In the genomic region with DNA sequence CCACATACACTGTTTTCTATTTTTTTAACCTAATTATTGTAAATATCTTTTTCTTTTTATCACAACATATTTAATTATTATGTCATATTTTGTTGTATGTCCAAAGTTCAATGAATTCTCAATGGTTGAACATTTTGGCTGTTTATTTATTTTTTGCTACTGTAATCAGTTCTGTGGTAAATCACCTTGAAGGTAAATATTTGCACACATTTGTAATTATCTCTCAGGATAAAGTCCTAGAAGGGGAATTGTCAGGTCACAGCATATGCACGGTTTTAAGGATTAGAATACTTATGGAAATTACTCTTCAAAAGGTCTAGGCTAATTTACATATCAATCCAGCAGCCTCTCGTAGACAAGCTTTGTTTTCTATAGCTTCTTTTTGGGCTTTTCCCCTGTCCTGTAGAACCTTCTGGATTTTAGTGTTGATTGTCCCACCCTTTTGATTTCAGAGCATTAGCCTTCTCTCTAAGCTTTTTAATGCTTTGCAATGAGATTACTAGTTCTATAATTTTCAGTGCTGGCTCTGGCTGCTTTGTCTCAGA, we compare ENCODE assay signal across 16 cellular contexts.
DNase-seq lines count a peak whose midpoint lies in the region; ATAC-seq and TF ChIP-seq lines count a peak whose summit lies in the region.
"Had no signal": no experiment of that assay in that cellular context is flagged by ENCODE, and none has a peak within 500 bp of the region (broad histone marks: within the 10 kb centered on the region; RNA-seq: fewer than 3 reads in every experiment).

No MANE protein-coding gene starts in this region.

- H3K9me3 Mint-ChIP-seq in nephron progenitor cell (peaks cover 42% of the 10 kb centered on the region), endodermal cell (peaks cover 20% of the 10 kb centered on the region)

- H3K4me1 Mint-ChIP-seq in nephron progenitor cell (peaks cover 47% of the 10 kb centered on the region), endodermal cell (peaks cover 13% of the 10 kb centered on the region)

- no peaks in the 10 kb centered on the region for H3K36me3 ChIP-seq in DND-41 (ENCODE audit: insufficient read depth, low read length)
- H3K36me3 ChIP-seq in SU-DHL-6 (ENCODE audit: low read length), result peaks cover 4% of the 10 kb centered on the region; the same call in 1 of the 2 replicates
- no peaks in the 10 kb centered on the region for H3K36me3 ChIP-seq in endodermal cell (ENCODE audit: control insufficient read depth, insufficient read depth, low read length)

- 21 to 38% methylated on average over 2 of the region's 2 CpGs for WGBS in endodermal cell (ENCODE audit: insufficient coverage in 1 of 2, insufficient read length in 1 of 2), 2 experiments

- no peaks in the 10 kb centered on the region for H4K20me1 ChIP-seq in DND-41 (ENCODE audit: insufficient read depth, low read length)
- H4K20me1 ChIP-seq in SU-DHL-6 (ENCODE audit: low read depth, low read length), result no peaks in the 10 kb centered on the region

- peak overlapping the region; percentile 34 for H2AFZ ChIP-seq in DND-41 (ENCODE audit: low read depth, low read length)
- peak overlapping the region; percentile 49 for H2AFZ ChIP-seq in SU-DHL-6 (ENCODE audit: low read depth, low read length, severe bottlenecking)

- H3K4me3 ChIP-seq in DND-41 (ENCODE audit: low read depth in 1 of 2, low read length in 2 of 2), result peak overlapping the region in 1 of 2 experiments; percentile 27; a peak in 2 of 4 replicates
- H3K4me3 ChIP-seq in SU-DHL-6 (ENCODE audit: insufficient read depth, low read length, poor library complexity, severe bottlenecking), result peak overlapping the region; percentile 2
- H3K4me3 ChIP-seq in endodermal cell (ENCODE audit: low read length), result no peak overlapping the region

- H3K4me3 Mint-ChIP-seq in nephron progenitor cell (peak overlapping the region; percentile 45), endodermal cell (no peak overlapping the region)
- H3K4me3 Mint-ChIP-seq: CD4-positive, CD25-positive, alpha-beta regulatory T cell had no signal

- peak overlapping the region; percentile 59 for H3K4me2 ChIP-seq in DND-41 (ENCODE audit: insufficient read depth, low read length)
- H3K4me2 ChIP-seq in SU-DHL-6 (ENCODE audit: low read depth, low read length, poor library complexity, severe bottlenecking), result peak overlapping the region; percentile 54

- no peaks in the 10 kb centered on the region for H3F3A ChIP-seq in SU-DHL-6 (ENCODE audit: insufficient read depth)

- H3K27ac Mint-ChIP-seq in nephron progenitor cell, result peak overlapping the region; percentile 69
- no peak overlapping the region for H3K27ac Mint-ChIP-seq in endodermal cell

- H3K27me3 ChIP-seq in DND-41 (ENCODE audit: insufficient read depth, low read length, poor library complexity) (no peaks in the 10 kb centered on the region), SU-DHL-6 (ENCODE audit: low read length) (no peaks in the 10 kb centered on the region), endodermal cell (ENCODE audit: control insufficient read depth, insufficient read depth, low read length, poor library complexity, severe bottlenecking) (no peaks in the 10 kb centered on the region)

- H3K9ac ChIP-seq in DND-41 (ENCODE audit: low read depth, low read length) (peak overlapping the region; percentile 37), SU-DHL-6 (ENCODE audit: low read length) (0 out of 2 replicates have a peak overlapping the region, but pooled peaks have one; percentile 11), endodermal cell (ENCODE audit: extremely low read depth, low read length, poor library complexity, severe bottlenecking) (no peak overlapping the region)

- no peak for TF ChIP-seq CTCF in DND-41 (IDR thresholded peaks at IDR 0.05; ENCODE audit: borderline replicate concordance, extremely low read depth, low read length, poor library complexity, severe bottlenecking)
- TF ChIP-seq CTCF in SU-DHL-6 (IDR thresholded peaks at IDR 0.05; ENCODE audit: insufficient read depth, low read length, poor library complexity, severe bottlenecking), result no peak
- no peak for TF ChIP-seq CTCF in nephron progenitor cell (IDR thresholded peaks at IDR 0.05)
- no peak for TF ChIP-seq CTCF in endodermal cell (conservative IDR thresholded peaks at IDR 0.05)

- H3K27ac ChIP-seq in DND-41 (ENCODE audit: low read length) (peak overlapping the region; percentile 76), SU-DHL-6 (ENCODE audit: low read depth, low read length) (peak overlapping the region; percentile 37; the same call in 1 of the 2 replicates), endodermal cell (ENCODE audit: low read depth, low read length) (no peak overlapping the region)

- H3K27me3 Mint-ChIP-seq in nephron progenitor cell (ENCODE audit: low read depth, poor library complexity) (peaks cover 11% of the 10 kb centered on the region), endodermal cell (ENCODE audit: insufficient read depth) (peaks cover 27% of the 10 kb centered on the region)

- no peak for DNase-seq in DND-41
- peak; percentile 95 for DNase-seq in NCI-H526 treated with DMSO at 0.1 percent for 48 hours (lab: John Stamatoyannopoulos, UW)
- no peak for DNase-seq in nephron progenitor cell
- DNase-seq in endodermal cell, result no peak
- DNase-seq in C1 segment of cervical spinal cord (lab: John Stamatoyannopoulos, UW), result no peak
- DNase-seq: AML-193; Calu3; CD4-positive, CD25-positive, alpha-beta regulatory T cell; DMS79 treated with DMSO at 0.1 percent for 48 hours; GDM1; Kasumi-1; NCI-H2029 treated with DMSO at 0.1 percent for 48 hours; SIG-M5 had no signal

- H3K9me3 ChIP-seq in DND-41 (ENCODE audit: insufficient read depth, low read length, severe bottlenecking), result peaks cover 24% of the 10 kb centered on the region
- H3K9me3 ChIP-seq in SU-DHL-6 (ENCODE audit: insufficient read depth, low read length), result peaks cover 19% of the 10 kb centered on the region; the same call in 1 of the 2 replicates
- peaks cover 26% of the 10 kb centered on the region for H3K9me3 ChIP-seq in endodermal cell (ENCODE audit: control insufficient read depth, low read length)

- H3K9me2 ChIP-seq in SU-DHL-6 (replicated peaks; ENCODE audit: insufficient read depth, low read length), result no peaks in the 10 kb centered on the region

- H3K4me1 ChIP-seq in DND-41 (ENCODE audit: insufficient read depth, low read length), result peaks cover 28% of the 10 kb centered on the region
- H3K4me1 ChIP-seq in endodermal cell (ENCODE audit: control insufficient read depth, insufficient read depth, low read length), result peaks cover 6% of the 10 kb centered on the region

- H3K36me3 Mint-ChIP-seq in nephron progenitor cell (ENCODE audit: low read depth), result peaks cover 34% of the 10 kb centered on the region
- H3K36me3 Mint-ChIP-seq in endodermal cell (ENCODE audit: low read depth), result peaks cover 9% of the 10 kb centered on the region

- H3K79me2 ChIP-seq in DND-41 (ENCODE audit: insufficient read depth, low read length), result no peaks in the 10 kb centered on the region
- H3K79me2 ChIP-seq in SU-DHL-6 (ENCODE audit: insufficient read depth, low read length), result no peaks in the 10 kb centered on the region

- ATAC-seq in DND-41 (ENCODE audit: insufficient read depth, low read depth) (no peak), HG03095 (IDR thresholded peaks at IDR 0.05; ENCODE audit: unreplicated experiment) (no peak), GM21360 (IDR thresholded peaks at IDR 0.05; ENCODE audit: unreplicated experiment) (no peak)
